In genomic region chr14:19204827-19205226, GRCh38 we compare ENCODE assay signal across 4 cellular contexts.
DNase-seq lines count a peak whose midpoint lies in the region; ATAC-seq and TF ChIP-seq lines count a peak whose summit lies in the region.
"Not testable (repeated sequence)": the region's sequence is repeated elsewhere in the genome, so short reads cannot be mapped to it uniquely, and the experiment has no call there.

No MANE protein-coding gene starts in this region.

- H3K4me1 Mint-ChIP-seq in osteocyte (ENCODE audit: unreplicated experiment): not testable (repeated sequence)

- H4K20me1 ChIP-seq in DND-41 (ENCODE audit: insufficient read depth, low read length): not testable (repeated sequence)

- H3K4me1 ChIP-seq in DND-41 (ENCODE audit: insufficient read depth, low read length); esophagus muscularis mucosa: not testable (repeated sequence)

- H3K27me3 ChIP-seq in DND-41 (ENCODE audit: insufficient read depth, low read length, poor library complexity); esophagus muscularis mucosa: not testable (repeated sequence)

- not testable (repeated sequence) for H3K4me3 Mint-ChIP-seq in osteocyte (ENCODE audit: unreplicated experiment)

- TF ChIP-seq POLR2A in esophagus muscularis mucosa (IDR thresholded peaks at IDR 0.05; ENCODE audit: low read depth): not testable (repeated sequence)

- TF ChIP-seq CTCF in DND-41 (IDR thresholded peaks at IDR 0.05; ENCODE audit: borderline replicate concordance, extremely low read depth, low read length, poor library complexity, severe bottlenecking); esophagus muscularis mucosa (IDR thresholded peaks at IDR 0.05); osteocyte (IDR thresholded peaks at IDR 0.05): not testable (repeated sequence)

- H3K9me3 ChIP-seq in DND-41 (ENCODE audit: insufficient read depth, low read length, severe bottlenecking); esophagus muscularis mucosa: not testable (repeated sequence)

- peak overlapping the region; percentile 39; the same call in 1 of the 2 replicates for H3K27ac ChIP-seq in DND-41 (ENCODE audit: low read length)
- H3K27ac ChIP-seq in esophagus muscularis mucosa (replicated peaks in 1 of 4): not testable (repeated sequence)

- H3K9me3 Mint-ChIP-seq in osteocyte (ENCODE audit: unreplicated experiment): not testable (repeated sequence)

- H3K27me3 Mint-ChIP-seq in osteocyte (ENCODE audit: unreplicated experiment): not testable (repeated sequence)

- H3K27ac Mint-ChIP-seq in osteocyte (ENCODE audit: unreplicated experiment): not testable (repeated sequence)

- not testable (repeated sequence) for H3K4me3 ChIP-seq in DND-41 (ENCODE audit: low read depth in 1 of 2, low read length in 2 of 2); esophagus muscularis mucosa

- ATAC-seq in DND-41 (ENCODE audit: insufficient read depth, low read depth): not testable (repeated sequence)

- H3K36me3 ChIP-seq in DND-41 (ENCODE audit: insufficient read depth, low read length); esophagus muscularis mucosa: not testable (repeated sequence)

- not testable (repeated sequence) for TF ChIP-seq EP300 in esophagus muscularis mucosa (IDR thresholded peaks at IDR 0.05)

- H3K9ac ChIP-seq in DND-41 (ENCODE audit: low read depth, low read length): not testable (repeated sequence)

- intact Hi-C loops in esophagus muscularis mucosa (cut with DNase I): not testable (repeated sequence)

- not testable (repeated sequence) for H3K79me2 ChIP-seq in DND-41 (ENCODE audit: insufficient read depth, low read length)

- not testable (repeated sequence) for DNase-seq in DND-41
- DNase-seq in esophagus muscularis mucosa (ENCODE audit: extremely low spot score) (peak; percentile 89), islet precursor cell (peak; percentile 36), osteocyte (ENCODE audit: extremely low spot score, unreplicated experiment) (peak; percentile 83)

- 51% methylated on average over 2 of the region's 2 CpGs for WGBS in esophagus muscularis mucosa

- H3K36me3 Mint-ChIP-seq in osteocyte (ENCODE audit: unreplicated experiment): not testable (repeated sequence)

- not testable (repeated sequence) for H3K4me2 ChIP-seq in DND-41 (ENCODE audit: insufficient read depth, low read length)

- H2AFZ ChIP-seq in DND-41 (ENCODE audit: low read depth, low read length): not testable (repeated sequence)
